Comparison of ENCODE assay signal across 9 cellular contexts in genomic region chr10:28367865-28368541, GRCh38.
DNase-seq lines count a peak whose midpoint lies in the region; ATAC-seq and TF ChIP-seq lines count a peak whose summit lies in the region.
"Had no signal": no experiment of that assay in that cellular context is flagged by ENCODE, and none has a peak within 500 bp of the region (broad histone marks: within the 10 kb centered on the region; RNA-seq: fewer than 3 reads in every experiment).

No MANE protein-coding gene starts in this region.

- WGBS in tibial nerve, 2 donors: 54 to 58% methylated on average over 10 of the region's 10 CpGs

- ATAC-seq in GM21360 (IDR thresholded peaks at IDR 0.05; ENCODE audit: unreplicated experiment): peak; percentile 98
- peak; percentile 96 for ATAC-seq in HG03575 (IDR thresholded peaks at IDR 0.05; ENCODE audit: extremely low read depth, insufficient number of reproducible peaks, low FRiP score, unreplicated experiment)
- peak; percentile 98 for ATAC-seq in activated CD8-positive, alpha-beta memory T cell treated with anti-CD3 and anti-CD28 coated beads, Interleukin-2, amount 10 ng/mL, durations not matched to agents 7 days and 5 days
- peak; percentile 95 for ATAC-seq in stimulated activated naive CD8-positive, alpha-beta T cell treated with anti-CD3 and anti-CD28 coated beads, Interleukin-15, amount 100 ng/mL, for 72 hours
- ATAC-seq: body of pancreas had no signal

- H3K27me3 ChIP-seq in tibial nerve: no peaks in the 10 kb centered on the region
- H3K27me3 ChIP-seq: body of pancreas had no signal

- H3K27me3 Mint-ChIP-seq in activated CD8-positive, alpha-beta memory T cell treated with anti-CD3 and anti-CD28 coated beads, Interleukin-2, amount 10 ng/mL, durations not matched to agents 7 days and 5 days: peaks cover 8% of the 10 kb centered on the region
- H3K27me3 Mint-ChIP-seq in immature natural killer cell (ENCODE audit: low read depth in 3 of 3): peaks cover 0 to 2% (median 0%) of the 10 kb centered on the region in 3 donors
- no peaks in the 10 kb centered on the region for H3K27me3 Mint-ChIP-seq in stimulated activated naive CD8-positive, alpha-beta T cell treated with anti-CD3 and anti-CD28 coated beads, Interleukin-15, amount 100 ng/mL, for 72 hours

- peaks cover 2% of the 10 kb centered on the region for H3K9me3 Mint-ChIP-seq in activated CD8-positive, alpha-beta memory T cell treated with anti-CD3 and anti-CD28 coated beads, Interleukin-2, amount 10 ng/mL, durations not matched to agents 7 days and 5 days (ENCODE audit: low read depth)
- no peaks in the 10 kb centered on the region for H3K9me3 Mint-ChIP-seq in immature natural killer cell
- H3K9me3 Mint-ChIP-seq in stimulated activated naive CD8-positive, alpha-beta T cell treated with anti-CD3 and anti-CD28 coated beads, Interleukin-15, amount 100 ng/mL, for 72 hours: no peaks in the 10 kb centered on the region

- H3K4me3 Mint-ChIP-seq in activated CD8-positive, alpha-beta memory T cell treated with anti-CD3 and anti-CD28 coated beads, Interleukin-2, amount 10 ng/mL, durations not matched to agents 7 days and 5 days: peak overlapping the region; percentile 43
- H3K4me3 Mint-ChIP-seq in immature natural killer cell: peak overlapping the region; percentile 68 to 87 (median 85)
- H3K4me3 Mint-ChIP-seq in stimulated activated naive CD8-positive, alpha-beta T cell treated with anti-CD3 and anti-CD28 coated beads, Interleukin-15, amount 100 ng/mL, for 72 hours: peak overlapping the region; percentile 72 to 81

- no peak for TF ChIP-seq EP300 in tibial nerve (IDR thresholded peaks at IDR 0.05)

- no peaks in the 10 kb centered on the region for H3K9me3 ChIP-seq in tibial nerve
- H3K9me3 ChIP-seq: body of pancreas had no signal

- H3K4me3 ChIP-seq in tibial nerve: no peak overlapping the region
- H3K4me3 ChIP-seq: body of pancreas had no signal

- H3K36me3 Mint-ChIP-seq in activated CD8-positive, alpha-beta memory T cell treated with anti-CD3 and anti-CD28 coated beads, Interleukin-2, amount 10 ng/mL, durations not matched to agents 7 days and 5 days: peaks cover 8% of the 10 kb centered on the region
- H3K36me3 Mint-ChIP-seq in immature natural killer cell: peaks cover 0 to 4% (median 0%) of the 10 kb centered on the region in 3 donors

- H3K27ac Mint-ChIP-seq in activated CD8-positive, alpha-beta memory T cell treated with anti-CD3 and anti-CD28 coated beads, Interleukin-2, amount 10 ng/mL, durations not matched to agents 7 days and 5 days: peak overlapping the region; percentile 85
- peak overlapping the region; percentile 90 to 96 (median 93) for H3K27ac Mint-ChIP-seq in immature natural killer cell
- H3K27ac Mint-ChIP-seq in stimulated activated naive CD8-positive, alpha-beta T cell treated with anti-CD3 and anti-CD28 coated beads, Interleukin-15, amount 100 ng/mL, for 72 hours: peak overlapping the region; percentile 98

- no peak for TF ChIP-seq POLR2A in tibial nerve (IDR thresholded peaks at IDR 0.05)

- no peaks in the 10 kb centered on the region for H3K36me3 ChIP-seq in tibial nerve

- no peak for TF ChIP-seq CTCF in tibial nerve (IDR thresholded peaks at IDR 0.05)

- H3K4me1 Mint-ChIP-seq in activated CD8-positive, alpha-beta memory T cell treated with anti-CD3 and anti-CD28 coated beads, Interleukin-2, amount 10 ng/mL, durations not matched to agents 7 days and 5 days: peaks cover 34% of the 10 kb centered on the region
- peaks cover 39 to 41% of the 10 kb centered on the region in 2 donors for H3K4me1 Mint-ChIP-seq in immature natural killer cell
- H3K4me1 Mint-ChIP-seq in stimulated activated naive CD8-positive, alpha-beta T cell treated with anti-CD3 and anti-CD28 coated beads, Interleukin-15, amount 100 ng/mL, for 72 hours: peaks cover 36% of the 10 kb centered on the region

- peak overlapping the region in 1 of 4 donors; percentile 13 for H3K27ac ChIP-seq in tibial nerve
- H3K27ac ChIP-seq: body of pancreas had no signal

- CTCF ChIA-PET in activated CD8-positive, alpha-beta memory T cell treated with anti-CD3 and anti-CD28 coated beads, Interleukin-2, amount 10 ng/mL, durations not matched to agents 7 days and 5 days (lab: Charles Lee): interaction anchor here (0.7 to 4.4 kb wide), 6 partner anchors 13 to 126 kb away, joined by 3 to 37 read pairs (median 14); partner anchors contain the start of gene MPP7

- peaks cover 0 to 15% (median 5%) of the 10 kb centered on the region in 4 donors for H3K4me1 ChIP-seq in tibial nerve

- DNase-seq in CD1c-positive myeloid dendritic cell (ENCODE audit: extremely low spot score): peak; percentile 79
- DNase-seq in activated CD8-positive, alpha-beta memory T cell treated with anti-CD3 and anti-CD28 coated beads, Interleukin-2, amount 10 ng/mL, durations not matched to agents 7 days and 5 days: peak; percentile 82
- DNase-seq in immature natural killer cell: peak; percentile 70 to 72 (median 71)
- DNase-seq in stimulated activated naive CD8-positive, alpha-beta T cell treated with anti-CD3 and anti-CD28 coated beads, Interleukin-15, amount 100 ng/mL, for 72 hours: peak; percentile 57 to 76
- DNase-seq in NCI-H2081 (lab: John Stamatoyannopoulos, UW): no peak
- DNase-seq in tibial nerve (ENCODE audit: low spot score in 2 of 2): no peak

Comparison
In these comparisons a context has a peak if more than half of its experiments do, and no peak if none do; other contexts are left out.
1. DNase-seq: peak in CD1c-positive myeloid dendritic cell (single experiment), activated CD8-positive, alpha-beta memory T cell treated with anti-CD3 and anti-CD28 coated beads, Interleukin-2, amount 10 ng/mL, durations not matched to agents 7 days and 5 days (single experiment), immature natural killer cell (3 of 3) and stimulated activated naive CD8-positive, alpha-beta T cell treated with anti-CD3 and anti-CD28 coated beads, Interleukin-15, amount 100 ng/mL, for 72 hours (2 of 2); none in NCI-H2081 (0 of 2) and tibial nerve (0 of 2).
2. Peak in every context shown above with its lines, with median percentiles within 50 percentile points of each other: ATAC-seq, H3K27ac Mint-ChIP-seq and H3K4me3 Mint-ChIP-seq.